1 cellular context compared by ENCODE assay signal in genomic region chr3:53072653-53073552, GRCh38.
TF ChIP-seq lines count a peak whose summit lies in the region.

No MANE protein-coding gene starts in this region.

TF ChIP-seq in SK-N-SH, 30 proteins besides CTCF, POLR2A, EP300 and RAD21 (continued from another document):
- TF ChIP-seq ZBTB33 (IDR thresholded peaks at IDR 0.05; ENCODE audit: borderline replicate concordance, low read depth) (no peak), FOXJ3 (CRISPR knock-in tag; IDR thresholded peaks at IDR 0.05) (no peak), GABPA (IDR thresholded peaks at IDR 0.05; ENCODE audit: low read depth) (no peak), USF1 (IDR thresholded peaks at IDR 0.05; ENCODE audit: borderline replicate concordance, low read depth) (no peak), NFIC (IDR thresholded peaks at IDR 0.05; ENCODE audit: borderline replicate concordance) (no peak), JUND (IDR thresholded peaks at IDR 0.05) (no peak), ELF1 (IDR thresholded peaks at IDR 0.05) (no peak), USF2 (IDR thresholded peaks at IDR 0.05; ENCODE audit: borderline replicate concordance, low read depth, low read length) (no peak)
